In genomic region chr18:6476880-6477279, GRCh38 we compare ENCODE assay signal across 25 cellular contexts.
"Had no signal": no experiment of that assay in that cellular context is flagged by ENCODE, and none has a peak within 500 bp of the region (broad histone marks: within the 10 kb centered on the region; RNA-seq: fewer than 3 reads in every experiment).

No MANE protein-coding gene starts in this region.

- H3K27me3 ChIP-seq: esophagus muscularis mucosa, left lung, ovary, right lobe of liver, stomach, testis, tibial artery, upper lobe of left lung, vagina had no signal

- H3K9me3 ChIP-seq: esophagus muscularis mucosa, heart right ventricle, left lung, ovary, right lobe of liver, stomach, testis, tibial artery, upper lobe of left lung, vagina had no signal

- H3K4me1 Mint-ChIP-seq: naive thymus-derived CD8-positive, alpha-beta T cell; nephron progenitor cell; stimulated activated effector memory CD8-positive, alpha-beta T cell treated with anti-CD3 and anti-CD28 coated beads, Interleukin-12 subunit alpha, Interleukin-12 subunit beta, amount 100 ng/mL, for 72 hours had no signal

- DNase-seq: dermis blood vessel endothelial cell; effector memory CD4-positive, alpha-beta T cell; foreskin melanocyte; glutamatergic neuron; heart right ventricle; left cardiac atrium; left lung; mesendoderm; naive thymus-derived CD8-positive, alpha-beta T cell; nephron progenitor cell; ovary; right lobe of liver; small intestine; stimulated activated CD4-positive, alpha-beta T cell treated with anti-CD3 and anti-CD28 coated beads, Interleukin-12 subunit alpha, Interleukin-12 subunit beta, amount 100 ng/mL, for 4 hours; stimulated activated CD4-positive, alpha-beta T cell treated with anti-CD3 and anti-CD28 coated beads, Interleukin-2, amount 100 ng/mL, for 24 hours; stimulated activated CD4-positive, alpha-beta T cell treated with anti-CD3 and anti-CD28 coated beads, Interleukin-4, amount 100 ng/mL, for 24 hours; stimulated activated naive CD4-positive, alpha-beta T cell treated with Interleukin-2 at 50 U/mL for 16 hours; stomach; testis; tibial artery; upper lobe of left lung had no signal

- H3K4me1 ChIP-seq: esophagus muscularis mucosa, left lung, right lobe of liver, stomach, tibial artery, upper lobe of left lung, vagina had no signal

- H3K36me3 Mint-ChIP-seq: stimulated activated effector memory CD8-positive, alpha-beta T cell treated with anti-CD3 and anti-CD28 coated beads, Interleukin-12 subunit alpha, Interleukin-12 subunit beta, amount 100 ng/mL, for 72 hours had no signal

- ATAC-seq: heart right ventricle; left cardiac atrium; left lung; naive thymus-derived CD8-positive, alpha-beta T cell; right lobe of liver; stimulated activated effector memory CD8-positive, alpha-beta T cell treated with anti-CD3 and anti-CD28 coated beads, Interleukin-12 subunit alpha, Interleukin-12 subunit beta, amount 100 ng/mL, for 72 hours had no signal

- H3K27ac Mint-ChIP-seq: naive thymus-derived CD8-positive, alpha-beta T cell; nephron progenitor cell; stimulated activated effector memory CD8-positive, alpha-beta T cell treated with anti-CD3 and anti-CD28 coated beads, Interleukin-12 subunit alpha, Interleukin-12 subunit beta, amount 100 ng/mL, for 72 hours had no signal

- H3K4me3 Mint-ChIP-seq: naive thymus-derived CD8-positive, alpha-beta T cell; nephron progenitor cell; stimulated activated effector memory CD8-positive, alpha-beta T cell treated with anti-CD3 and anti-CD28 coated beads, Interleukin-12 subunit alpha, Interleukin-12 subunit beta, amount 100 ng/mL, for 72 hours had no signal

- H3K36me3 ChIP-seq: esophagus muscularis mucosa, heart right ventricle, left lung, ovary, right lobe of liver, stomach, tibial artery, upper lobe of left lung, vagina had no signal

- H3K27ac ChIP-seq: coronary artery, esophagus muscularis mucosa, heart right ventricle, left lung, ovary, right lobe of liver, stomach, testis, tibial artery, upper lobe of left lung, vagina had no signal

- H3K9me3 Mint-ChIP-seq: nephron progenitor cell had no signal

- H3K4me3 ChIP-seq: coronary artery, esophagus muscularis mucosa, heart right ventricle, left lung, ovary, right lobe of liver, stomach, testis, tibial artery, upper lobe of left lung, vagina had no signal
